In genomic region chr16:88700322-88700635, GRCh38 we compare ENCODE assay signal across 1 cellular context.
TF ChIP-seq lines count a peak whose summit lies in the region.

No MANE protein-coding gene starts in this region.

TF ChIP-seq in SK-N-SH treated with all-trans-retinoic acid at 6 μM for 48 hours, 23 proteins besides CTCF, POLR2A, EP300 and RAD21 (continued from another document):
- TF ChIP-seq, protein P1, sequence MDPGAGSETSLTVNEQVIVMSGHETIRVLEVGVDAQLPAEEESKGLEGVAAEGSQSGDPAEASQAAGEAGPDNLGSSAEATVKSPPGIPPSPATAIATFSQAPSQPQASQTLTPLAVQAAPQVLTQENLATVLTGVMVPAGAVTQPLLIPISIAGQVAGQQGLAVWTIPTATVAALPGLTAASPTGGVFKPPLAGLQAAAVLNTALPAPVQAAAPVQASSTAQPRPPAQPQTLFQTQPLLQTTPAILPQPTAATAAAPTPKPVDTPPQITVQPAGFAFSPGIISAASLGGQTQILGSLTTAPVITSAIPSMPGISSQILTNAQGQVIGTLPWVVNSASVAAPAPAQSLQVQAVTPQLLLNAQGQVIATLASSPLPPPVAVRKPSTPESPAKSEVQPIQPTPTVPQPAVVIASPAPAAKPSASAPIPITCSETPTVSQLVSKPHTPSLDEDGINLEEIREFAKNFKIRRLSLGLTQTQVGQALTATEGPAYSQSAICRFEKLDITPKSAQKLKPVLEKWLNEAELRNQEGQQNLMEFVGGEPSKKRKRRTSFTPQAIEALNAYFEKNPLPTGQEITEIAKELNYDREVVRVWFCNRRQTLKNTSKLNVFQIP (CRISPR knock-in tag; IDR thresholded peaks at IDR 0.05; ENCODE audit: borderline replicate concordance, low read depth): no peak
- TF ChIP-seq ESRRG (CRISPR knock-in tag; IDR thresholded peaks at IDR 0.05) (no peak), OSR1 (CRISPR knock-in tag; IDR thresholded peaks at IDR 0.05) (no peak), SNAI2 (CRISPR knock-in tag; IDR thresholded peaks at IDR 0.05) (no peak), ISL1 (CRISPR knock-in tag; IDR thresholded peaks at IDR 0.05) (no peak), PATZ1 (CRISPR knock-in tag; IDR thresholded peaks at IDR 0.05; ENCODE audit: borderline replicate concordance) (no peak), ARNTL (CRISPR knock-in tag; IDR thresholded peaks at IDR 0.05; ENCODE audit: borderline replicate concordance, low read depth) (no peak), ZNF8 (CRISPR knock-in tag; IDR thresholded peaks at IDR 0.05) (no peak), PPARA (CRISPR knock-in tag; IDR thresholded peaks at IDR 0.05; ENCODE audit: borderline replicate concordance) (no peak), ZNF70 (CRISPR knock-in tag; IDR thresholded peaks at IDR 0.05) (no peak)
- TF ChIP-seq, protein P2, sequence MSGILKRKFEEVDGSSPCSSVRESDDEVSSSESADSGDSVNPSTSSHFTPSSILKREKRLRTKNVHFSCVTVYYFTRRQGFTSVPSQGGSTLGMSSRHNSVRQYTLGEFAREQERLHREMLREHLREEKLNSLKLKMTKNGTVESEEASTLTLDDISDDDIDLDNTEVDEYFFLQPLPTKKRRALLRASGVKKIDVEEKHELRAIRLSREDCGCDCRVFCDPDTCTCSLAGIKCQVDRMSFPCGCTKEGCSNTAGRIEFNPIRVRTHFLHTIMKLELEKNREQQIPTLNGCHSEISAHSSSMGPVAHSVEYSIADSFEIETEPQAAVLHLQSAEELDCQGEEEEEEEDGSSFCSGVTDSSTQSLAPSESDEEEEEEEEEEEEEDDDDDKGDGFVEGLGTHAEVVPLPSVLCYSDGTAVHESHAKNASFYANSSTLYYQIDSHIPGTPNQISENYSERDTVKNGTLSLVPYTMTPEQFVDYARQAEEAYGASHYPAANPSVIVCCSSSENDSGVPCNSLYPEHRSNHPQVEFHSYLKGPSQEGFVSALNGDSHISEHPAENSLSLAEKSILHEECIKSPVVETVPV (CRISPR knock-in tag; IDR thresholded peaks at IDR 0.05): no peak
- TF ChIP-seq, protein P3, sequence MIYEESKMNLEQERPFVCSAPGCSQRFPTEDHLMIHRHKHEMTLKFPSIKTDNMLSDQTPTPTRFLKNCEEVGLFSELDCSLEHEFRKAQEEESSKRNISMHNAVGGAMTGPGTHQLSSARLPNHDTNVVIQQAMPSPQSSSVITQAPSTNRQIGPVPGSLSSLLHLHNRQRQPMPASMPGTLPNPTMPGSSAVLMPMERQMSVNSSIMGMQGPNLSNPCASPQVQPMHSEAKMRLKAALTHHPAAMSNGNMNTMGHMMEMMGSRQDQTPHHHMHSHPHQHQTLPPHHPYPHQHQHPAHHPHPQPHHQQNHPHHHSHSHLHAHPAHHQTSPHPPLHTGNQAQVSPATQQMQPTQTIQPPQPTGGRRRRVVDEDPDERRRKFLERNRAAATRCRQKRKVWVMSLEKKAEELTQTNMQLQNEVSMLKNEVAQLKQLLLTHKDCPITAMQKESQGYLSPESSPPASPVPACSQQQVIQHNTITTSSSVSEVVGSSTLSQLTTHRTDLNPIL (CRISPR knock-in tag; IDR thresholded peaks at IDR 0.05; ENCODE audit: low read depth): no peak
